9 cellular contexts compared by ENCODE assay signal in the genomic region with DNA sequence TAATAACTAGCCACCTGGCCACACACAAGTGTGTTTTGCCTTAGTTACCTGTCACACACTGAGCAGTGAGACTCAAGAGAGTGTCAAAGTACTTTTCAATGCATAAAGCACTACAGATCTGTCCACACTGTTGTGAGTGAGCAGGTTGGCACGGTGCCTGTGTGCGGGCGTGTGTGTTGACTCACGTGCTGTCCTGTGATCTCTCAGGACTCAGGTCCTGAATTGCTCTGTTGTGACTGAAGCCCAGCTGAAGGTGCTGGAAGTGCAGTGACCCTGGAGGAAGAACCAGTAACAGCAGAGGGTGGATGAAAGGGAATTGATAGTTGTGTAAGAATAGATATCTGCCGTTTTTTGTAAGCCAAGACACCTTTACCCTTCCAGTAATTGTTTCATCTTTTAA. TPM values are rescaled to one million over a fixed set of nuclear protein-coding genes. Genes with fewer than 3 reads are reported as not detected.
DNase-seq lines count a peak whose midpoint lies in the region; ATAC-seq and TF ChIP-seq lines count a peak whose summit lies in the region.
"Had no signal": no experiment of that assay in that cellular context is flagged by ENCODE, and none has a peak within 500 bp of the region (broad histone marks: within the 10 kb centered on the region; RNA-seq: fewer than 3 reads in every experiment).

No MANE protein-coding gene starts in this region.

- no peaks in the 10 kb centered on the region for H3K27me3 ChIP-seq in cardiac muscle cell

- CTCF ChIA-PET in RWPE1 (lab: Yijun Ruan, JAX): no interaction called here

- POLR2A ChIA-PET in RWPE1 (lab: Yijun Ruan, JAX; ENCODE audit: low non-redundant PET): no interaction called here

- ATAC-seq in HG03378 (IDR thresholded peaks at IDR 0.05; ENCODE audit: unreplicated experiment): no peak

- DNase-seq in activated CD4-positive, alpha-beta T cell treated with anti-CD3 and anti-CD28 coated beads for 4 hours: peak; percentile 5 to 11
- DNase-seq in activated CD4-positive, alpha-beta T cell treated with anti-CD3 and anti-CD28 coated beads for 1 hour: no peak
- DNase-seq in RWPE1 (ENCODE audit: low spot score): peak; percentile 68
- DNase-seq in cardiac muscle cell (ENCODE audit: low read depth in 1 of 2, low spot score in 1 of 2): peak; percentile 51 to 90
- peak; percentile 14 for DNase-seq in stimulated activated CD8-positive, alpha-beta memory T cell treated with anti-CD3 and anti-CD28 coated beads, Interleukin-4, amount 100 ng/mL, for 24 hours (ENCODE audit: low read depth)
- no peak for DNase-seq in GDM1 (lab: John Stamatoyannopoulos, UW)
- DNase-seq in middle frontal gyrus (ENCODE audit: extremely low spot score, low spot score): no peak

- H3K4me3 ChIP-seq in cardiac muscle cell: no peak overlapping the region

- TF ChIP-seq CTCF in RWPE1 (conservative IDR thresholded peaks at IDR 0.05; ENCODE audit: low read depth) (no peak), cardiac muscle cell (IDR thresholded peaks at IDR 0.05; ENCODE audit: low read depth, low read length) (no peak)

- no peak overlapping the region for H3K27ac ChIP-seq in RWPE1
- H3K27ac ChIP-seq in cardiac muscle cell: no peak overlapping the region

- H3K36me3 ChIP-seq in cardiac muscle cell: no peaks in the 10 kb centered on the region

- no peaks in the 10 kb centered on the region for H3K9me3 ChIP-seq in cardiac muscle cell (ENCODE audit: low read depth)

- no peaks in the 10 kb centered on the region for H3K4me1 ChIP-seq in cardiac muscle cell (ENCODE audit: low read depth)

RNA-seq across cellular contexts. Expression of a gene that starts 18.3 kb away (rescaled TPM):
- total RNA-seq in cardiac muscle cell: 14.6 and 21.4 TPM in 2 replicates
- polyA plus RNA-seq in cardiac muscle cell: 8.1 and 8.3 TPM in 2 replicates
- polyA plus RNA-seq: BJ had no signal

Comparison
In these comparisons a context has a peak if more than half of its experiments do, and no peak if none do; other contexts are left out.
1. DNase-seq: peak in activated CD4-positive, alpha-beta T cell treated with anti-CD3 and anti-CD28 coated beads for 4 hours (2 of 2), RWPE1 (single experiment), cardiac muscle cell (2 of 2) and stimulated activated CD8-positive, alpha-beta memory T cell treated with anti-CD3 and anti-CD28 coated beads, Interleukin-4, amount 100 ng/mL, for 24 hours (single experiment); none in activated CD4-positive, alpha-beta T cell treated with anti-CD3 and anti-CD28 coated beads for 1 hour (single experiment), GDM1 (single experiment) and middle frontal gyrus (single experiment).